11 cellular contexts compared by ENCODE assay signal in the genomic region with DNA sequence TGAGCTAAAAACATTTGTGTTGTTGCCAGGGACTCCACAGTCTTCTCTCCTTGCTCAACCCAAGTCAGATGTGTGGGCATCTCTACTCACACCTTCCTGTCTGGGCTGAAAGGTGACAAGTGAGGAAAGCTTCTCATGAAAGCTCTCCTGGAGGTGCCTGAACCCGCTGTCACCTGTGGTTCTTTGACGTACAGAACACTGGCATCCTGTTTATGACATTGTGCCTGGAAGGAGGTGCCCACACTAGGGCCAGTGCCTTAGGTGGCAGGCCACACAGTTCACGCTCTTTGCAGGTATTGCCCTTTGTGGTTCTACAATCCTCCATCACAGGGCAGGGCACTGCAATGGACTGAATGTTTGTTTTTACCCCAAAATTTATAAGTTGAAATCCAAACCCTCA.
DNase-seq lines count a peak whose midpoint lies in the region; ATAC-seq and TF ChIP-seq lines count a peak whose summit lies in the region.
"Had no signal": no experiment of that assay in that cellular context is flagged by ENCODE, and none has a peak within 500 bp of the region (broad histone marks: within the 10 kb centered on the region; RNA-seq: fewer than 3 reads in every experiment).

No MANE protein-coding gene starts in this region.

- no peak overlapping the region for H2BK120ac ChIP-seq in mesenchymal stem cell (ENCODE audit: low read depth, low read length)

- H3K36me3 ChIP-seq in mesenchymal stem cell (ENCODE audit: control insufficient read depth in 1 of 2, insufficient read depth in 2 of 2, low read depth in 1 of 2, low read length in 2 of 2) (peaks cover 0 to 9% of the 10 kb centered on the region in 2 experiments), MG63 (no peaks in the 10 kb centered on the region), OCI-LY7 (ENCODE audit: insufficient read depth, low read length) (no peaks in the 10 kb centered on the region)

- no peak overlapping the region for H3K4me3 Mint-ChIP-seq in activated CD4-positive, alpha-beta T cell treated with anti-CD3 and anti-CD28 coated beads for 36 hours
- peak overlapping the region; percentile 42 for H3K4me3 Mint-ChIP-seq in activated T-helper 17 cell treated with anti-CD3 and anti-CD28 coated beads, Interleukin-2, amount 50 U/mL, for 72 hours

- peaks cover 35% of the 10 kb centered on the region for H3K4me1 Mint-ChIP-seq in activated CD4-positive, alpha-beta T cell treated with anti-CD3 and anti-CD28 coated beads for 36 hours
- peaks cover 36% of the 10 kb centered on the region for H3K4me1 Mint-ChIP-seq in activated T-helper 17 cell treated with anti-CD3 and anti-CD28 coated beads, Interleukin-2, amount 50 U/mL, for 72 hours

- no TSS peak for BruUV-seq in OCI-LY7 (replicated peaks; lab: Mats Ljungman, UMichigan)

- 88% methylated on average over 3 of the region's 3 CpGs for WGBS in mesenchymal stem cell

- H3K36me3 Mint-ChIP-seq in activated CD4-positive, alpha-beta T cell treated with anti-CD3 and anti-CD28 coated beads for 36 hours (ENCODE audit: low read depth) = peaks cover 2% of the 10 kb centered on the region
- no peaks in the 10 kb centered on the region for H3K36me3 Mint-ChIP-seq in activated T-helper 17 cell treated with anti-CD3 and anti-CD28 coated beads, Interleukin-2, amount 50 U/mL, for 72 hours (ENCODE audit: low read depth)

- H2BK15ac ChIP-seq in mesenchymal stem cell (ENCODE audit: low read depth, poor library complexity, severe bottlenecking) = no peak overlapping the region

- H2BK5ac ChIP-seq in mesenchymal stem cell (ENCODE audit: low read depth, low read length, poor library complexity, severe bottlenecking) = no peak overlapping the region

- CTCF ChIA-PET in activated CD4-positive, alpha-beta T cell treated with anti-CD3 and anti-CD28 coated beads for 36 hours (lab: Charles Lee) = interaction anchor here (1.2 to 4.3 kb wide), 2 partner anchors 11 to 56 kb away, joined by 3 to 40 read pairs; no protein-coding TSS in a partner anchor
- CTCF ChIA-PET in OCI-LY7 (lab: Charles Lee; ENCODE audit: unreplicated experiment) = no interaction called here

- peak overlapping the region; percentile 60 for H3K9ac ChIP-seq in mesenchymal stem cell (ENCODE audit: low read length)

- H3K18ac ChIP-seq in mesenchymal stem cell (ENCODE audit: low read depth in 1 of 2, low read length in 2 of 2) = peak overlapping the region in 1 of 2 experiments; percentile 11

- H3K27me3 Mint-ChIP-seq in activated CD4-positive, alpha-beta T cell treated with anti-CD3 and anti-CD28 coated beads for 36 hours = no peaks in the 10 kb centered on the region
- no peaks in the 10 kb centered on the region for H3K27me3 Mint-ChIP-seq in activated T-helper 17 cell treated with anti-CD3 and anti-CD28 coated beads, Interleukin-2, amount 50 U/mL, for 72 hours

- peak overlapping the region in 1 of 2 experiments; percentile 37 for H3K4ac ChIP-seq in mesenchymal stem cell (ENCODE audit: low read depth in 1 of 2, low read length in 2 of 2)

- no peak overlapping the region for H3K27ac ChIP-seq in mesenchymal stem cell (ENCODE audit: low read length, poor library complexity, severe bottlenecking)
- H3K27ac ChIP-seq in OCI-LY7 (ENCODE audit: low read depth, low read length, poor library complexity, severe bottlenecking) = no peak overlapping the region

- H3K23ac ChIP-seq in mesenchymal stem cell (ENCODE audit: low read length in 2 of 2) = no peak overlapping the region

- H3K79me2 ChIP-seq in OCI-LY7 (ENCODE audit: insufficient read depth, low read depth, low read length) = no peaks in the 10 kb centered on the region

- H4K91ac ChIP-seq in mesenchymal stem cell (ENCODE audit: low read length) = no peak overlapping the region

- H3K27ac Mint-ChIP-seq in activated CD4-positive, alpha-beta T cell treated with anti-CD3 and anti-CD28 coated beads for 36 hours = peak overlapping the region; percentile 13
- peak overlapping the region; percentile 61 for H3K27ac Mint-ChIP-seq in activated T-helper 17 cell treated with anti-CD3 and anti-CD28 coated beads, Interleukin-2, amount 50 U/mL, for 72 hours

- H3K4me1 ChIP-seq in mesenchymal stem cell (ENCODE audit: control insufficient read depth, insufficient read depth, low read depth, low read length) (no peaks in the 10 kb centered on the region), OCI-LY7 (ENCODE audit: insufficient read depth, low read length, poor library complexity, severe bottlenecking) (no peaks in the 10 kb centered on the region)

- intact Hi-C loops in activated CD4-positive, alpha-beta T cell treated with anti-CD3 and anti-CD28 coated beads for 36 hours (cut with DNase I, micrococcal nuclease) = no loop called here
- intact Hi-C loops in OCI-LY7 (cut with micrococcal nuclease; ENCODE audit: unreplicated experiment) = no loop called here

- H4K8ac ChIP-seq in mesenchymal stem cell (ENCODE audit: low read length) = no peak overlapping the region

- H4K20me1 ChIP-seq in OCI-LY7 (ENCODE audit: insufficient read depth, low read length) = no peaks in the 10 kb centered on the region

- H3K4me3 ChIP-seq in mesenchymal stem cell (ENCODE audit: insufficient read depth in 1 of 2, low read depth in 1 of 2, low read length in 2 of 2) = no peak overlapping the region
- no peak overlapping the region for H3K4me3 ChIP-seq in MG63
- H3K4me3 ChIP-seq in OCI-LY7 (ENCODE audit: low read depth, low read length, poor library complexity, severe bottlenecking) = no peak overlapping the region

- no peak for TF ChIP-seq CTCF in OCI-LY7 (conservative IDR thresholded peaks at IDR 0.05; ENCODE audit: low read length)

- DNase-seq in activated CD4-positive, alpha-beta T cell treated with anti-CD3 and anti-CD28 coated beads for 36 hours = peak; percentile 53
- DNase-seq in mesenchymal stem cell (no peak), MV-4-11 (lab: John Stamatoyannopoulos, UW) (no peak), MG63 (no peak), DMS53 (lab: John Stamatoyannopoulos, UW) (no peak), OCI-LY7 (ENCODE audit: low spot score) (no peak)
- DNase-seq in stimulated activated naive CD8-positive, alpha-beta T cell treated with anti-CD3 and anti-CD28 coated beads, Interleukin-15, Interleukin-2, amounts not matched to agents 100 U/mL and 50 U/mL, for 24 hours = peak; percentile 39
- DNase-seq: EL, NCI-H1694 treated with DMSO at 0.1 percent for 48 hours had no signal

- no peak overlapping the region for H2BK12ac ChIP-seq in mesenchymal stem cell (ENCODE audit: low read length in 2 of 2)

- H3K4me2 ChIP-seq in mesenchymal stem cell (ENCODE audit: low read length, poor library complexity, severe bottlenecking) (no peak overlapping the region), OCI-LY7 (ENCODE audit: low read length) (no peak overlapping the region)

- H3K14ac ChIP-seq in mesenchymal stem cell (ENCODE audit: low read length in 2 of 2) = no peak overlapping the region

- POLR2A ChIA-PET in activated CD4-positive, alpha-beta T cell treated with anti-CD3 and anti-CD28 coated beads for 36 hours (lab: Charles Lee) = no interaction called here
- POLR2A ChIA-PET in OCI-LY7 (lab: Charles Lee) = interaction anchor here (0.6 to 1.2 kb wide), 2 partner anchors 18 to 241 kb away, joined by 3 read pairs; no protein-coding TSS in a partner anchor

- peak; percentile 80 for ATAC-seq in activated CD4-positive, alpha-beta T cell treated with anti-CD3 and anti-CD28 coated beads for 36 hours
- ATAC-seq in activated T-helper 17 cell treated with anti-CD3 and anti-CD28 coated beads, Interleukin-2, amount 50 U/mL, for 72 hours (replicated peaks) = peak; percentile 88
- ATAC-seq in stimulated activated naive CD8-positive, alpha-beta T cell treated with anti-CD3 and anti-CD28 coated beads, Interleukin-15, Interleukin-2, amounts not matched to agents 100 U/mL and 50 U/mL, for 24 hours = peak; percentile 63
- ATAC-seq: HCT116 had no signal

- H2AFZ ChIP-seq in mesenchymal stem cell (ENCODE audit: low read depth, low read length) = no peak overlapping the region
- H2AFZ ChIP-seq in OCI-LY7 (ENCODE audit: low read length) = no peak overlapping the region

- peaks cover 8% of the 10 kb centered on the region for H3K9me3 Mint-ChIP-seq in activated CD4-positive, alpha-beta T cell treated with anti-CD3 and anti-CD28 coated beads for 36 hours (ENCODE audit: low read depth)
- peaks cover 4% of the 10 kb centered on the region for H3K9me3 Mint-ChIP-seq in activated T-helper 17 cell treated with anti-CD3 and anti-CD28 coated beads, Interleukin-2, amount 50 U/mL, for 72 hours

- no peaks in the 10 kb centered on the region for H3K79me1 ChIP-seq in mesenchymal stem cell (replicated peaks; ENCODE audit: low read length, poor library complexity, severe bottlenecking)

- H3K9me3 ChIP-seq in mesenchymal stem cell (ENCODE audit: control insufficient read depth, low read length) (peaks cover 3% of the 10 kb centered on the region), MG63 (peaks cover 3% of the 10 kb centered on the region; the same call in 1 of the 2 replicates), OCI-LY7 (ENCODE audit: low read length) (no peaks in the 10 kb centered on the region)

- H3K27me3 ChIP-seq in mesenchymal stem cell (ENCODE audit: control insufficient read depth in 1 of 2, insufficient read depth in 1 of 2, low read length in 2 of 2) (no peaks in the 10 kb centered on the region), MG63 (no peaks in the 10 kb centered on the region)

- H3K9me2 ChIP-seq in OCI-LY7 (ENCODE audit: insufficient read depth, low read length) = no peaks in the 10 kb centered on the region

- no peak overlapping the region for H2AK5ac ChIP-seq in mesenchymal stem cell (ENCODE audit: low read length, severe bottlenecking)

Comparison
In these comparisons a context has a peak if more than half of its experiments do, and no peak if none do; other contexts are left out.
1. DNase-seq: peak in activated CD4-positive, alpha-beta T cell treated with anti-CD3 and anti-CD28 coated beads for 36 hours (single experiment) and stimulated activated naive CD8-positive, alpha-beta T cell treated with anti-CD3 and anti-CD28 coated beads, Interleukin-15, Interleukin-2, amounts not matched to agents 100 U/mL and 50 U/mL, for 24 hours (single experiment); none in mesenchymal stem cell (single experiment), MV-4-11 (single experiment), MG63 (single experiment), DMS53 (single experiment) and OCI-LY7 (single experiment).
2. Peak in every context shown above with its lines, with median percentiles within 50 percentile points of each other: ATAC-seq.